Comparison of ENCODE assay signal across 16 cellular contexts in genomic region chr4:145709336-145709735, GRCh38. TPM values are rescaled to one million over a fixed set of nuclear protein-coding genes. Genes with fewer than 3 reads are reported as not detected.
DNase-seq lines count a peak whose midpoint lies in the region; ATAC-seq and TF ChIP-seq lines count a peak whose summit lies in the region.
"Had no signal": no experiment of that assay in that cellular context is flagged by ENCODE, and none has a peak within 500 bp of the region (broad histone marks: within the 10 kb centered on the region; RNA-seq: fewer than 3 reads in every experiment).

No MANE protein-coding gene starts in this region.

- CTCF ChIA-PET in activated CD4-positive, alpha-beta memory T cell treated with anti-CD3 and anti-CD28 coated beads for 36 hours (lab: Charles Lee) = no interaction called here
- CTCF ChIA-PET in activated CD4-positive, alpha-beta memory T cell treated with anti-CD3 and anti-CD28 coated beads, Interleukin-2, amount 10 ng/mL, durations not matched to agents 7 days and 5 days (lab: Charles Lee) = no interaction called here

- no peak overlapping the region for H3K4me3 Mint-ChIP-seq in activated CD4-positive, alpha-beta memory T cell treated with anti-CD3 and anti-CD28 coated beads for 36 hours
- no peak overlapping the region for H3K4me3 Mint-ChIP-seq in activated CD4-positive, alpha-beta memory T cell treated with anti-CD3 and anti-CD28 coated beads, Interleukin-2, amount 10 ng/mL, durations not matched to agents 7 days and 5 days
- peak overlapping the region; percentile 7 for H3K4me3 Mint-ChIP-seq in activated T-helper 17 cell treated with anti-CD3 and anti-CD28 coated beads, Interleukin-2, amount 50 U/mL, for 72 hours
- H3K4me3 Mint-ChIP-seq in type B pancreatic cell = peak overlapping the region; percentile 17
- H3K4me3 Mint-ChIP-seq: activated CD8-positive, alpha-beta T cell treated with anti-CD3 and anti-CD28 coated beads, Interleukin-2, amount 10 ng/mL, durations not matched to agents 7 days and 5 days; effector memory CD8-positive, alpha-beta T cell had no signal

- WGBS in ovary, 3 donors = 78 to 83% (median 79%) methylated on average over 1 of the region's 1 CpG

- peaks cover 20% of the 10 kb centered on the region for H3K9me3 Mint-ChIP-seq in activated CD4-positive, alpha-beta memory T cell treated with anti-CD3 and anti-CD28 coated beads for 36 hours
- peaks cover 3% of the 10 kb centered on the region for H3K9me3 Mint-ChIP-seq in activated CD4-positive, alpha-beta memory T cell treated with anti-CD3 and anti-CD28 coated beads, Interleukin-2, amount 10 ng/mL, durations not matched to agents 7 days and 5 days
- peaks cover 6% of the 10 kb centered on the region for H3K9me3 Mint-ChIP-seq in activated T-helper 17 cell treated with anti-CD3 and anti-CD28 coated beads, Interleukin-2, amount 50 U/mL, for 72 hours
- H3K9me3 Mint-ChIP-seq in type B pancreatic cell = peaks cover 9% of the 10 kb centered on the region

- H3K4me3 ChIP-seq in ovary = no peak overlapping the region

- no peaks in the 10 kb centered on the region for H3K4me1 ChIP-seq in ovary (ENCODE audit: insufficient read depth)

- TF ChIP-seq CTCF in type B pancreatic cell (conservative IDR thresholded peaks at IDR 0.05) (no peak), ovary (IDR thresholded peaks at IDR 0.05) (no peak)

- intact Hi-C loops in activated CD4-positive, alpha-beta memory T cell treated with anti-CD3 and anti-CD28 coated beads for 36 hours (cut with micrococcal nuclease) = no loop called here
- intact Hi-C loops in ovary (cut with DNase I) = no loop called here

- TF ChIP-seq POLR2A in GM18505 (IDR thresholded peaks at IDR 0.05; ENCODE audit: borderline replicate concordance, extremely low read depth, insufficient read depth, insufficient read length) (no peak), ovary (IDR thresholded peaks at IDR 0.05) (no peak)

- TF ChIP-seq EP300 in ovary (IDR thresholded peaks at IDR 0.05) = no peak

- no peak overlapping the region for H3K27ac ChIP-seq in ovary

- no peaks in the 10 kb centered on the region for H3K9me3 ChIP-seq in ovary

- no peak for ATAC-seq in activated T-helper 17 cell treated with anti-CD3 and anti-CD28 coated beads, Interleukin-2, amount 50 U/mL, for 72 hours (replicated peaks)
- no peak for ATAC-seq in GM18505 (IDR thresholded peaks at IDR 0.05; ENCODE audit: unreplicated experiment)
- ATAC-seq: activated CD8-positive, alpha-beta T cell treated with anti-CD3 and anti-CD28 coated beads, Interleukin-2, amount 10 ng/mL, durations not matched to agents 7 days and 5 days; effector memory CD8-positive, alpha-beta T cell; Panc1 had no signal

- peaks cover 14% of the 10 kb centered on the region for H3K4me1 Mint-ChIP-seq in activated CD4-positive, alpha-beta memory T cell treated with anti-CD3 and anti-CD28 coated beads for 36 hours (ENCODE audit: low read depth)
- H3K4me1 Mint-ChIP-seq in activated CD4-positive, alpha-beta memory T cell treated with anti-CD3 and anti-CD28 coated beads, Interleukin-2, amount 10 ng/mL, durations not matched to agents 7 days and 5 days = peaks cover 11% of the 10 kb centered on the region
- H3K4me1 Mint-ChIP-seq in activated T-helper 17 cell treated with anti-CD3 and anti-CD28 coated beads, Interleukin-2, amount 50 U/mL, for 72 hours = peaks cover 5% of the 10 kb centered on the region
- peaks cover 9% of the 10 kb centered on the region for H3K4me1 Mint-ChIP-seq in type B pancreatic cell (ENCODE audit: unreplicated experiment)

- H3K27ac Mint-ChIP-seq in activated CD4-positive, alpha-beta memory T cell treated with anti-CD3 and anti-CD28 coated beads for 36 hours = peak overlapping the region; percentile 46
- no peak overlapping the region for H3K27ac Mint-ChIP-seq in activated CD4-positive, alpha-beta memory T cell treated with anti-CD3 and anti-CD28 coated beads, Interleukin-2, amount 10 ng/mL, durations not matched to agents 7 days and 5 days
- no peak overlapping the region for H3K27ac Mint-ChIP-seq in activated T-helper 17 cell treated with anti-CD3 and anti-CD28 coated beads, Interleukin-2, amount 50 U/mL, for 72 hours
- H3K27ac Mint-ChIP-seq in type B pancreatic cell = peak overlapping the region; percentile 26
- H3K27ac Mint-ChIP-seq: activated CD8-positive, alpha-beta T cell treated with anti-CD3 and anti-CD28 coated beads, Interleukin-2, amount 10 ng/mL, durations not matched to agents 7 days and 5 days; effector memory CD8-positive, alpha-beta T cell had no signal

- peaks cover 4% of the 10 kb centered on the region for H3K36me3 Mint-ChIP-seq in activated CD4-positive, alpha-beta memory T cell treated with anti-CD3 and anti-CD28 coated beads for 36 hours
- no peaks in the 10 kb centered on the region for H3K36me3 Mint-ChIP-seq in activated CD4-positive, alpha-beta memory T cell treated with anti-CD3 and anti-CD28 coated beads, Interleukin-2, amount 10 ng/mL, durations not matched to agents 7 days and 5 days (ENCODE audit: low read depth)
- H3K36me3 Mint-ChIP-seq in activated T-helper 17 cell treated with anti-CD3 and anti-CD28 coated beads, Interleukin-2, amount 50 U/mL, for 72 hours (ENCODE audit: low read depth) = no peaks in the 10 kb centered on the region
- H3K36me3 Mint-ChIP-seq in type B pancreatic cell = no peaks in the 10 kb centered on the region

- peaks cover 5% of the 10 kb centered on the region for H3K27me3 Mint-ChIP-seq in activated CD4-positive, alpha-beta memory T cell treated with anti-CD3 and anti-CD28 coated beads for 36 hours
- H3K27me3 Mint-ChIP-seq in activated CD4-positive, alpha-beta memory T cell treated with anti-CD3 and anti-CD28 coated beads, Interleukin-2, amount 10 ng/mL, durations not matched to agents 7 days and 5 days = no peaks in the 10 kb centered on the region
- peaks cover 7% of the 10 kb centered on the region for H3K27me3 Mint-ChIP-seq in activated T-helper 17 cell treated with anti-CD3 and anti-CD28 coated beads, Interleukin-2, amount 50 U/mL, for 72 hours
- H3K27me3 Mint-ChIP-seq in type B pancreatic cell = no peaks in the 10 kb centered on the region

- no peak for DNase-seq in activated CD4-positive, alpha-beta memory T cell treated with anti-CD3 and anti-CD28 coated beads for 36 hours
- DNase-seq in activated CD4-positive, alpha-beta memory T cell treated with anti-CD3 and anti-CD28 coated beads, Interleukin-2, amount 10 ng/mL, durations not matched to agents 7 days and 5 days = no peak
- peak; percentile 82 for DNase-seq in NCI-H1105 (lab: John Stamatoyannopoulos, UW)
- no peak for DNase-seq in type B pancreatic cell (ENCODE audit: extremely low spot score, unreplicated experiment)
- DNase-seq in DMS114 treated with DMSO at 0.1 percent for 48 hours (lab: John Stamatoyannopoulos, UW; ENCODE audit: unreplicated experiment) = no peak
- DNase-seq in ovary = no peak
- DNase-seq: activated CD8-positive, alpha-beta T cell treated with anti-CD3 and anti-CD28 coated beads, Interleukin-2, amount 10 ng/mL, durations not matched to agents 7 days and 5 days; activated naive CD4-positive, alpha-beta T cell; effector memory CD8-positive, alpha-beta T cell; islet precursor cell; NCI-H2029 treated with DMSO at 0.1 percent for 48 hours had no signal

- H3K36me3 ChIP-seq in ovary = no peaks in the 10 kb centered on the region

- H3K27me3 ChIP-seq in ovary = no peaks in the 10 kb centered on the region

- POLR2A ChIA-PET in activated CD4-positive, alpha-beta memory T cell treated with anti-CD3 and anti-CD28 coated beads for 36 hours (lab: Charles Lee) = interaction anchor here (0.7 kb wide), 2 partner anchors 9 to 11 kb away, joined by 3 read pairs; no protein-coding TSS in a partner anchor
- POLR2A ChIA-PET in activated CD4-positive, alpha-beta memory T cell treated with anti-CD3 and anti-CD28 coated beads, Interleukin-2, amount 10 ng/mL, durations not matched to agents 7 days and 5 days (lab: Charles Lee) = interaction anchor here (0.9 kb wide), 1 partner anchor 90 kb away, joined by 3 read pairs; the partner anchor contains the start of gene MMAA

RNA-seq across cellular contexts. Expression of gene C4orf51, which starts 29.4 kb away (rescaled TPM):
- not detected for total RNA-seq in activated CD4-positive, alpha-beta memory T cell treated with anti-CD3 and anti-CD28 coated beads for 36 hours
- not detected for total RNA-seq in activated CD4-positive, alpha-beta memory T cell treated with anti-CD3 and anti-CD28 coated beads, Interleukin-2, amount 10 ng/mL, durations not matched to agents 7 days and 5 days
- not detected for total RNA-seq in activated T-helper 17 cell treated with anti-CD3 and anti-CD28 coated beads, Interleukin-2, amount 50 U/mL, for 72 hours
- total RNA-seq in type B pancreatic cell (ENCODE audit: low replicate concordance) (not detected in 2 replicates), ovary (not detected)
- polyA plus RNA-seq in ovary = not detected
- total RNA-seq: activated CD8-positive, alpha-beta T cell treated with anti-CD3 and anti-CD28 coated beads, Interleukin-2, amount 10 ng/mL, durations not matched to agents 7 days and 5 days; frontal cortex; urinary bladder had no signal
- polyA plus RNA-seq: urinary bladder had no signal

Comparison
In these comparisons a context has a peak if more than half of its experiments do, and no peak if none do; other contexts are left out.
1. H3K27ac Mint-ChIP-seq: peak in activated CD4-positive, alpha-beta memory T cell treated with anti-CD3 and anti-CD28 coated beads for 36 hours (single experiment) and type B pancreatic cell (single experiment); none in activated CD4-positive, alpha-beta memory T cell treated with anti-CD3 and anti-CD28 coated beads, Interleukin-2, amount 10 ng/mL, durations not matched to agents 7 days and 5 days (single experiment) and activated T-helper 17 cell treated with anti-CD3 and anti-CD28 coated beads, Interleukin-2, amount 50 U/mL, for 72 hours (single experiment).
2. H3K4me3 Mint-ChIP-seq: peak in activated T-helper 17 cell treated with anti-CD3 and anti-CD28 coated beads, Interleukin-2, amount 50 U/mL, for 72 hours (single experiment) and type B pancreatic cell (single experiment); none in activated CD4-positive, alpha-beta memory T cell treated with anti-CD3 and anti-CD28 coated beads for 36 hours (single experiment) and activated CD4-positive, alpha-beta memory T cell treated with anti-CD3 and anti-CD28 coated beads, Interleukin-2, amount 10 ng/mL, durations not matched to agents 7 days and 5 days (single experiment).